In genomic region chr1:203663820-203664219, GRCh38 we compare ENCODE assay signal across 9 cellular contexts. TPM values are rescaled to one million over a fixed set of nuclear protein-coding genes. Genes with fewer than 3 reads are reported as not detected.
A peak's percentile ranks its signal among the peaks of the same experiment; 100 is the strongest.
DNase-seq lines count a peak whose midpoint lies in the region; ATAC-seq and TF ChIP-seq lines count a peak whose summit lies in the region.
"Had no signal": no experiment of that assay in that cellular context is flagged by ENCODE, and none has a peak within 500 bp of the region (broad histone marks: within the 10 kb centered on the region; RNA-seq: fewer than 3 reads in every experiment).

No MANE protein-coding gene starts in this region.

- CTCF ChIA-PET in activated CD4-positive, alpha-beta T cell treated with anti-CD3 and anti-CD28 coated beads for 36 hours (lab: Charles Lee), result interaction anchor here (0.6 to 2.3 kb wide), 9 partner anchors 10 to 391 kb away, joined by 3 to 18 read pairs (median 4); no protein-coding TSS in a partner anchor

- no peaks in the 10 kb centered on the region for H3K27me3 Mint-ChIP-seq in activated CD4-positive, alpha-beta T cell treated with anti-CD3 and anti-CD28 coated beads for 36 hours
- no peaks in the 10 kb centered on the region for H3K27me3 Mint-ChIP-seq in stimulated activated memory B cell treated with anti-CD40 and anti-IgM and Interleukin-4, amounts not matched to agents 10 μg/mL and 1 μg/mL and 100 μg/mL, for 72 hours

- 55 to 94% methylated on average over 2 of the region's 2 CpGs for WGBS in esophagus squamous epithelium, 2 donors

- in situ Hi-C loops in SK-MEL-5 (cut with HindIII; ENCODE audit: low pct_unique_long_range_greater_than_20kb, low sequenced_read_pairs), result no loop called here

- peaks cover 16 to 87% (median 66%) of the 10 kb centered on the region in 3 donors for H3K4me1 ChIP-seq in esophagus squamous epithelium

- H3K36me3 ChIP-seq in esophagus squamous epithelium, result peaks cover 0 to 6% (median 0%) of the 10 kb centered on the region in 3 donors

- H3K9me3 Mint-ChIP-seq in activated CD4-positive, alpha-beta T cell treated with anti-CD3 and anti-CD28 coated beads for 36 hours (ENCODE audit: low read depth), result no peaks in the 10 kb centered on the region
- H3K9me3 Mint-ChIP-seq in stimulated activated memory B cell treated with anti-CD40 and anti-IgM and Interleukin-4, amounts not matched to agents 10 μg/mL and 1 μg/mL and 100 μg/mL, for 72 hours, result no peaks in the 10 kb centered on the region

- ATAC-seq in activated CD4-positive, alpha-beta T cell treated with anti-CD3 and anti-CD28 coated beads for 36 hours, result peak; percentile 75
- ATAC-seq in stimulated activated memory B cell treated with anti-CD40 and anti-IgM and Interleukin-4, amounts not matched to agents 10 μg/mL and 1 μg/mL and 100 μg/mL, for 72 hours, result no peak

- POLR2A ChIA-PET in activated CD4-positive, alpha-beta T cell treated with anti-CD3 and anti-CD28 coated beads for 36 hours (lab: Charles Lee), result interaction anchor here (0.6 to 1.7 kb wide), 8 partner anchors 10 to 101 kb away, joined by 3 to 13 read pairs (median 5); partner anchors contain the start of gene LAX1

- H3K4me3 ChIP-seq in esophagus squamous epithelium, result no peak overlapping the region

- peaks cover 56% of the 10 kb centered on the region for H3K4me1 Mint-ChIP-seq in activated CD4-positive, alpha-beta T cell treated with anti-CD3 and anti-CD28 coated beads for 36 hours
- peaks cover 11% of the 10 kb centered on the region for H3K4me1 Mint-ChIP-seq in stimulated activated memory B cell treated with anti-CD40 and anti-IgM and Interleukin-4, amounts not matched to agents 10 μg/mL and 1 μg/mL and 100 μg/mL, for 72 hours

- H3K9me3 ChIP-seq in esophagus squamous epithelium, result no peaks in the 10 kb centered on the region

- no peak for TF ChIP-seq POLR2A in esophagus squamous epithelium (IDR thresholded peaks at IDR 0.05)

- peak overlapping the region; percentile 78 for H3K27ac Mint-ChIP-seq in activated CD4-positive, alpha-beta T cell treated with anti-CD3 and anti-CD28 coated beads for 36 hours
- H3K27ac Mint-ChIP-seq in stimulated activated memory B cell treated with anti-CD40 and anti-IgM and Interleukin-4, amounts not matched to agents 10 μg/mL and 1 μg/mL and 100 μg/mL, for 72 hours, result peak overlapping the region; percentile 38

- TF ChIP-seq CTCF in esophagus squamous epithelium (IDR thresholded peaks at IDR 0.05), result no peak

- peaks cover 3% of the 10 kb centered on the region for H3K36me3 Mint-ChIP-seq in activated CD4-positive, alpha-beta T cell treated with anti-CD3 and anti-CD28 coated beads for 36 hours (ENCODE audit: low read depth)
- H3K36me3 Mint-ChIP-seq in stimulated activated memory B cell treated with anti-CD40 and anti-IgM and Interleukin-4, amounts not matched to agents 10 μg/mL and 1 μg/mL and 100 μg/mL, for 72 hours, result peaks cover 9% of the 10 kb centered on the region

- no peak for DNase-seq in activated CD4-positive, alpha-beta T cell treated with anti-CD3 and anti-CD28 coated beads for 36 hours
- no peak for DNase-seq in activated CD4-positive, alpha-beta T cell treated with anti-CD3 and anti-CD28 coated beads for 48 hours
- DNase-seq in SK-MEL-5 (ENCODE audit: low read depth, low spot score), result peak; percentile 66
- DNase-seq in esophagus squamous epithelium (lab: John Stamatoyannopoulos, UW), result no peak
- no peak for DNase-seq in effector CD4-positive, alpha-beta T cell
- no peak for DNase-seq in OCI-M1 (lab: John Stamatoyannopoulos, UW)
- no peak for DNase-seq in NCI-H2107 (lab: John Stamatoyannopoulos, UW)
- DNase-seq: posterior cingulate gyrus had no signal

- no peak overlapping the region for H3K4me3 Mint-ChIP-seq in activated CD4-positive, alpha-beta T cell treated with anti-CD3 and anti-CD28 coated beads for 36 hours
- H3K4me3 Mint-ChIP-seq in stimulated activated memory B cell treated with anti-CD40 and anti-IgM and Interleukin-4, amounts not matched to agents 10 μg/mL and 1 μg/mL and 100 μg/mL, for 72 hours, result no peak overlapping the region

- H3K27me3 ChIP-seq in esophagus squamous epithelium, result no peaks in the 10 kb centered on the region

- peak overlapping the region; percentile 60 to 76 (median 74) for H3K27ac ChIP-seq in esophagus squamous epithelium

- intact Hi-C loops in activated CD4-positive, alpha-beta T cell treated with anti-CD3 and anti-CD28 coated beads for 36 hours (cut with DNase I, micrococcal nuclease), result loop anchor here (1.0 kb wide), 2 partner anchors 10 to 11 kb away; no protein-coding TSS in a partner anchor
- intact Hi-C loops in esophagus squamous epithelium (cut with DNase I), result no loop called here

RNA-seq across cellular contexts. Expression of gene ATP2B4, which starts 37.2 kb away (rescaled TPM):
- 10 to 100 TPM; 36.2 to 38.8 TPM for total RNA-seq in activated CD4-positive, alpha-beta T cell treated with anti-CD3 and anti-CD28 coated beads for 36 hours
- 39.1 and 45.2 TPM in 2 replicates for total RNA-seq in SK-MEL-5 (2014; rRNA removed; shearing (Covaris generic))
- 37.1 and 54.6 TPM in 2 replicates for polyA plus RNA-seq in SK-MEL-5 (2015; cell fraction: cytosol; rRNA removed)
- 52.2 and 58.5 TPM in 2 replicates for polyA plus RNA-seq in SK-MEL-5 (2015; cell fraction: nucleus; rRNA removed)
- total RNA-seq in esophagus squamous epithelium, result 10 to 100 TPM; 23.7 to 58.9 (median 39.2) TPM
